In genomic region chr1:15525043-15525958, GRCh38 we compare ENCODE assay signal across 8 cellular contexts. TPM values are rescaled to one million over a fixed set of nuclear protein-coding genes. Genes with fewer than 3 reads are reported as not detected.
DNase-seq lines count a peak whose midpoint lies in the region; ATAC-seq, FAIRE-seq and TF ChIP-seq lines count a peak whose summit lies in the region.

No MANE protein-coding gene starts in this region.

- H3K9ac ChIP-seq in endodermal cell (ENCODE audit: extremely low read depth, low read length, poor library complexity, severe bottlenecking), result peak overlapping the region; percentile 38
- peak overlapping the region; percentile 76 to 90 for H3K9ac ChIP-seq in mucosa of rectum (ENCODE audit: low read depth in 1 of 2, low read length in 2 of 2)

- H3K36me3 Mint-ChIP-seq in T-helper 1 cell treated with Interleukin-12 subunit alpha and Interleukin-12 subunit beta and Interleukin-4 antibody, amounts not matched to agents 30 μg/mL and 1 μg/mL, for 36 hours (ENCODE audit: low read depth), result peaks cover 9% of the 10 kb centered on the region
- peaks cover 7% of the 10 kb centered on the region for H3K36me3 Mint-ChIP-seq in endodermal cell (ENCODE audit: low read depth)

- no peak overlapping the region for H3K27ac ChIP-seq in endodermal cell (ENCODE audit: low read depth, low read length)
- peak overlapping the region; percentile 99 for H3K27ac ChIP-seq in mucosa of rectum (ENCODE audit: low read depth in 2 of 2, low read length in 2 of 2)
- H3K27ac ChIP-seq in upper lobe of left lung, result peak overlapping the region; percentile 96 to 100 (median 96)

- H3K4me1 ChIP-seq in endodermal cell (ENCODE audit: control insufficient read depth, insufficient read depth, low read length), result no peaks in the 10 kb centered on the region
- peaks cover 28% of the 10 kb centered on the region in 2 donors for H3K4me1 ChIP-seq in mucosa of rectum (ENCODE audit: control insufficient read depth in 2 of 2, insufficient read depth in 2 of 2, low read length in 2 of 2)
- H3K4me1 ChIP-seq in upper lobe of left lung, result peaks cover 27 to 43% (median 33%) of the 10 kb centered on the region in 4 donors

- H3K36me3 ChIP-seq in endodermal cell (ENCODE audit: control insufficient read depth, insufficient read depth, low read length) (peaks cover 12% of the 10 kb centered on the region), mucosa of rectum (ENCODE audit: control insufficient read depth in 2 of 2, insufficient read depth in 2 of 2, low read length in 2 of 2) (peaks cover 0 to 1% of the 10 kb centered on the region in 2 donors), upper lobe of left lung (peaks cover 0 to 2% (median under 1%) of the 10 kb centered on the region in 4 donors)

- H3K4me3 ChIP-seq in endodermal cell (ENCODE audit: low read length) (peak overlapping the region; percentile 79), mucosa of rectum (ENCODE audit: low read length in 2 of 2) (peak overlapping the region; percentile 72 to 95), upper lobe of left lung (peak overlapping the region; percentile 45 to 96 (median 78))

- FAIRE-seq in GM19239 (lab: Jason Lieb, UNC), result peak; percentile 93

- H3K27me3 ChIP-seq in endodermal cell (ENCODE audit: control insufficient read depth, insufficient read depth, low read length, poor library complexity, severe bottlenecking) (no peaks in the 10 kb centered on the region), mucosa of rectum (ENCODE audit: control insufficient read depth in 2 of 2, insufficient read depth in 2 of 2, low read length in 2 of 2) (no peaks in the 10 kb centered on the region), upper lobe of left lung (no peaks in the 10 kb centered on the region)

- TF ChIP-seq POLR2A in upper lobe of left lung (IDR thresholded peaks at IDR 0.05), result peak in 1 of 4 donors; percentile 42

- DNase-seq in CMK (ENCODE audit: low read depth) (peak; percentile 98), GM19239 (ENCODE audit: insufficient read length, low spot score) (peak; percentile 50), endodermal cell (peak; percentile 66), upper lobe of left lung (peak; percentile 28 to 97), NCI-H146 treated with DMSO at 0.1 percent for 48 hours (lab: John Stamatoyannopoulos, UW; ENCODE audit: unreplicated experiment) (no peak)

- peak overlapping the region; percentile 86 for H3K4me3 Mint-ChIP-seq in T-helper 1 cell treated with Interleukin-12 subunit alpha and Interleukin-12 subunit beta and Interleukin-4 antibody, amounts not matched to agents 30 μg/mL and 1 μg/mL, for 36 hours
- peak overlapping the region; percentile 82 for H3K4me3 Mint-ChIP-seq in endodermal cell

- peaks cover 45% of the 10 kb centered on the region for H3K4me1 Mint-ChIP-seq in T-helper 1 cell treated with Interleukin-12 subunit alpha and Interleukin-12 subunit beta and Interleukin-4 antibody, amounts not matched to agents 30 μg/mL and 1 μg/mL, for 36 hours (ENCODE audit: low read depth)
- H3K4me1 Mint-ChIP-seq in endodermal cell, result peaks cover 30% of the 10 kb centered on the region

- H3K9me3 ChIP-seq in endodermal cell (ENCODE audit: control insufficient read depth, low read length), result no peaks in the 10 kb centered on the region
- H3K9me3 ChIP-seq in mucosa of rectum (ENCODE audit: control insufficient read depth in 2 of 2, low read length in 2 of 2), result no peaks in the 10 kb centered on the region
- H3K9me3 ChIP-seq in upper lobe of left lung, result no peaks in the 10 kb centered on the region

- H3K9me3 Mint-ChIP-seq in T-helper 1 cell treated with Interleukin-12 subunit alpha and Interleukin-12 subunit beta and Interleukin-4 antibody, amounts not matched to agents 30 μg/mL and 1 μg/mL, for 36 hours, result no peaks in the 10 kb centered on the region
- H3K9me3 Mint-ChIP-seq in endodermal cell, result no peaks in the 10 kb centered on the region

- H3K27ac Mint-ChIP-seq in T-helper 1 cell treated with Interleukin-12 subunit alpha and Interleukin-12 subunit beta and Interleukin-4 antibody, amounts not matched to agents 30 μg/mL and 1 μg/mL, for 36 hours, result peak overlapping the region; percentile 100
- peak overlapping the region; percentile 100 for H3K27ac Mint-ChIP-seq in endodermal cell

- TF ChIP-seq EP300 in upper lobe of left lung (IDR thresholded peaks at IDR 0.05), result no peak

- TF ChIP-seq CTCF in endodermal cell (conservative IDR thresholded peaks at IDR 0.05) (no peak), upper lobe of left lung (IDR thresholded peaks at IDR 0.05) (no peak)

- 0 to 2% methylated on average over 13 to 41 of the region's 41 CpGs for WGBS in endodermal cell (ENCODE audit: insufficient coverage in 1 of 2, insufficient read length in 1 of 2), 2 experiments
- 3 to 4% methylated on average over 22 to 39 of the region's 41 CpGs for WGBS in upper lobe of left lung, 2 donors

- ATAC-seq in HG03521 (IDR thresholded peaks at IDR 0.05; ENCODE audit: unreplicated experiment) (peak; percentile 1), upper lobe of left lung (ENCODE audit: low FRiP score in 2 of 2) (peak; percentile 83 to 93)

- H3K27me3 Mint-ChIP-seq in T-helper 1 cell treated with Interleukin-12 subunit alpha and Interleukin-12 subunit beta and Interleukin-4 antibody, amounts not matched to agents 30 μg/mL and 1 μg/mL, for 36 hours (ENCODE audit: low read depth), result no peaks in the 10 kb centered on the region
- H3K27me3 Mint-ChIP-seq in endodermal cell (ENCODE audit: insufficient read depth), result no peaks in the 10 kb centered on the region

RNA-seq across cellular contexts. Expression of gene CASP9, which starts 1.3 kb away (rescaled TPM):
- 10 to 100 TPM; 15.5 to 16.1 TPM for total RNA-seq in endodermal cell
- 11.4 TPM for polyA plus RNA-seq in endodermal cell (2013, experiment 1 of 2)
- 9.0 TPM for polyA plus RNA-seq in endodermal cell (2013, experiment 2 of 2)
- 10 to 100 TPM; 11.9 to 40.9 (median 15.0) TPM for total RNA-seq in upper lobe of left lung

RNA-seq across cellular contexts. Expression of gene DNAJC16, which starts 1.3 kb away (rescaled TPM):
- total RNA-seq in endodermal cell (10 to 100 TPM; 23.1 to 31.6 TPM), upper lobe of left lung (10 to 100 TPM; 12.7 to 23.0 (median 17.1) TPM)
- 11.8 TPM for polyA plus RNA-seq in endodermal cell (2013, experiment 1 of 2)
- polyA plus RNA-seq in endodermal cell (2013, experiment 2 of 2), result 10.7 TPM

RNA-seq across cellular contexts. Expression of gene CELA2B, which starts 49.4 kb away (rescaled TPM):
- total RNA-seq in endodermal cell (not detected), upper lobe of left lung (1 to 10 TPM in 2 of 6 donors, under 1 TPM in 1, not detected in 3; 0.91 to 1.8 (median 1.3) TPM)
- not detected for polyA plus RNA-seq in endodermal cell (2013, experiment 1 of 2)
- polyA plus RNA-seq in endodermal cell (2013, experiment 2 of 2), result not detected

RNA-seq across cellular contexts. Expression of gene AGMAT, which starts 59.5 kb away (rescaled TPM):
- total RNA-seq in endodermal cell (1 to 10 TPM; 3.8 to 4.4 TPM), upper lobe of left lung (under 1 TPM in 2 of 6 donors, not detected in 4; 0.13 to 0.29 TPM)
- polyA plus RNA-seq in endodermal cell (2013, experiment 1 of 2), result 1.0 TPM
- polyA plus RNA-seq in endodermal cell (2013, experiment 2 of 2), result 0.83 TPM
